ENCODE assay signal across 9 cellular contexts in the genomic region with DNA sequence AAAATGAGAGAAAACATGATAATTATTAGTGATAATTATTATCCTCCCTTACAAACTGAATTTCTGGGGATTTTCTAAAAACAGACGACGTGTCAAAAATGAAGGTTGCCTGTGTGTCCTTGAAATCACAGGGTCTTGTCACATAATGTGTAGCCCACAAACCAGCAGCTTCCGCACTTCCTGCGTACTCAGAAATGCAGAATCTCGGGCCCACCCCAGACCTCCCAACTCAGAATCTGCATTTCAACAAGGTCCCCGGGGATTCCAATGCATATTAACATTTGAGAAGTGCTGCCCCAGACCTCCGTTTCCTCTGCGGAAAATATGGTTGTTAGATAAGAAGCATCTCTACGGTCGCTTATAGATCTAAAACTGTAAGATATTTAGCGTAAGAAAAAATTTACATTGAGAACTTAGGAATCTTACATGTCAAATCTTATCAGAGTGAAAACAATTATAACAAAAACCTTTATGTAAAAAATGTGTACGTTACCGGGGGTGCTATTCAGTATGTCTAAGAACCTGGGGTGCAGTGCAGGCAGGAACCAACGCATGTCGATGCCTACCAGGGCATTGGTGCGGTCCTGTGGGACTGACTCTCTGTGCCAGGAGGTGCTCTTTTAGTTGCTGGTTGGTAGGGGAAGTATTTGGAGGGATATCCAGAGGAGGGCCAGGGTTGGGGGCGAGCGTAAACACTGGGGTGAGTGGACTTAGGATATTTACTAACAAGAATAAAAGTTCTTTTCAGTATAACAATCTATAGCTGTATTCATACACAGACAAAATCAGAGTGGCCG. TPM values are rescaled to one million over a fixed set of nuclear protein-coding genes. Genes with fewer than 3 reads are reported as not detected.
A peak's percentile ranks its signal among the peaks of the same experiment; 100 is the strongest.
DNase-seq lines count a peak whose midpoint lies in the region; ATAC-seq, FAIRE-seq and TF ChIP-seq lines count a peak whose summit lies in the region.
"Had no signal": no experiment of that assay in that cellular context is flagged by ENCODE, and none has a peak within 500 bp of the region (broad histone marks: within the 10 kb centered on the region; RNA-seq: fewer than 3 reads in every experiment).

No MANE protein-coding gene starts in this region.

- dilution Hi-C loops in keratinocyte (cut with MboI; ENCODE audit: extremely low pct_ligation_motif_present, low sequenced_read_pairs): no loop called here

- no peak for TF ChIP-seq CTCF in keratinocyte (optimal IDR thresholded peaks at IDR 0.05 in 1 of 3, IDR thresholded peaks at IDR 0.05 in 1 of 3, conservative IDR thresholded peaks at IDR 0.05 in 1 of 3; ENCODE audit: extremely low read depth in 1 of 3, insufficient read depth in 2 of 3, low read length in 3 of 3)

- H3K9me3 Mint-ChIP-seq in activated T-helper 2 cell treated with anti-CD3 and anti-CD28 coated beads, Interferon-gamma antibody, Interleukin-2, Interleukin-4, amounts not matched to agents 10 μg/mL and 5 μg/mL and 100 μg/mL, durations not matched to agents 14 hours and 24 hours and 36 hours: no peaks in the 10 kb centered on the region

- H3K36me3 Mint-ChIP-seq in activated T-helper 2 cell treated with anti-CD3 and anti-CD28 coated beads, Interferon-gamma antibody, Interleukin-2, Interleukin-4, amounts not matched to agents 10 μg/mL and 5 μg/mL and 100 μg/mL, durations not matched to agents 14 hours and 24 hours and 36 hours (ENCODE audit: low read depth): no peaks in the 10 kb centered on the region

- H3K36me3 ChIP-seq in keratinocyte (ENCODE audit: control insufficient read depth in 2 of 2, extremely low read depth in 1 of 2, insufficient read depth in 2 of 2, low read length in 2 of 2) (no peaks in the 10 kb centered on the region), HAP-1 (replicated peaks) (no peaks in the 10 kb centered on the region)
- no peaks in the 10 kb centered on the region for H3K36me3 ChIP-seq in effector memory CD4-positive, alpha-beta T cell (ENCODE audit: control insufficient read depth, insufficient read depth, low read length)

- H3K4me3 Mint-ChIP-seq in activated T-helper 2 cell treated with anti-CD3 and anti-CD28 coated beads, Interferon-gamma antibody, Interleukin-2, Interleukin-4, amounts not matched to agents 10 μg/mL and 5 μg/mL and 100 μg/mL, durations not matched to agents 14 hours and 24 hours and 36 hours (ENCODE audit: low read depth): peak overlapping the region; percentile 72

- H3K4me3 ChIP-seq in keratinocyte (ENCODE audit: control insufficient read depth in 2 of 3, extremely low read depth in 1 of 3, insufficient read depth in 2 of 3, low read depth in 1 of 3, low read length in 3 of 3) (peak overlapping the region in 1 of 3 experiments; percentile 23), HAP-1 (no peak overlapping the region)
- no peak overlapping the region for H3K4me3 ChIP-seq in effector memory CD4-positive, alpha-beta T cell (ENCODE audit: insufficient read depth, low read depth, low read length, poor library complexity, severe bottlenecking)

- H3K4me1 Mint-ChIP-seq in activated T-helper 2 cell treated with anti-CD3 and anti-CD28 coated beads, Interferon-gamma antibody, Interleukin-2, Interleukin-4, amounts not matched to agents 10 μg/mL and 5 μg/mL and 100 μg/mL, durations not matched to agents 14 hours and 24 hours and 36 hours (ENCODE audit: low read depth): peaks cover 42% of the 10 kb centered on the region

- H3K79me2 ChIP-seq in keratinocyte (ENCODE audit: control insufficient read depth, insufficient read depth, low read length): no peaks in the 10 kb centered on the region

- no peaks in the 10 kb centered on the region for H3K9me1 ChIP-seq in keratinocyte (ENCODE audit: control insufficient read depth, extremely low read depth, insufficient read depth, low read length)

- TF ChIP-seq POLR2A in GM18505 (IDR thresholded peaks at IDR 0.05; ENCODE audit: borderline replicate concordance, extremely low read depth, insufficient read depth, insufficient read length): no peak

- intact Hi-C loops in activated T-helper 2 cell treated with anti-CD3 and anti-CD28 coated beads, Interferon-gamma antibody, Interleukin-2, Interleukin-4, amounts not matched to agents 10 μg/mL and 5 μg/mL and 100 μg/mL, durations not matched to agents 14 hours and 24 hours and 36 hours (cut with micrococcal nuclease): loop anchor here (1.0 to 5.0 kb wide), 5 partner anchors 14 to 321 kb away; partner anchors contain the start of gene SOS1

- peak overlapping the region; percentile 46 for H3K27ac Mint-ChIP-seq in activated T-helper 2 cell treated with anti-CD3 and anti-CD28 coated beads, Interferon-gamma antibody, Interleukin-2, Interleukin-4, amounts not matched to agents 10 μg/mL and 5 μg/mL and 100 μg/mL, durations not matched to agents 14 hours and 24 hours and 36 hours

- H3K9me3 ChIP-seq in keratinocyte (ENCODE audit: control insufficient read depth, low read depth, low read length) (no peaks in the 10 kb centered on the region), HAP-1 (no peaks in the 10 kb centered on the region)
- H3K9me3 ChIP-seq in effector memory CD4-positive, alpha-beta T cell (ENCODE audit: control insufficient read depth, low read length): no peaks in the 10 kb centered on the region

- H3K4me2 ChIP-seq in keratinocyte (ENCODE audit: control insufficient read depth, extremely low read depth, insufficient read depth, low read depth, low read length): peak overlapping the region; percentile 51

- DNase-seq in activated T-helper 2 cell treated with anti-CD3 and anti-CD28 coated beads, Interferon-gamma antibody, Interleukin-2, Interleukin-4, amounts not matched to agents 10 μg/mL and 5 μg/mL and 100 μg/mL, durations not matched to agents 14 hours and 24 hours and 36 hours (ENCODE audit: low spot score): no peak
- DNase-seq in keratinocyte (ENCODE audit: low read depth, low spot score): no peak
- DNase-seq in NCI-H526 treated with DMSO at 0.1 percent for 48 hours (lab: John Stamatoyannopoulos, UW): no peak
- no peak for DNase-seq in NCI-H345 treated with DMSO at 0.1 percent for 48 hours (lab: John Stamatoyannopoulos, UW; ENCODE audit: unreplicated experiment)
- no peak for DNase-seq in effector memory CD4-positive, alpha-beta T cell
- DNase-seq in HAP-1 (ENCODE audit: low spot score in 2 of 2): no peak

- H3K9ac ChIP-seq in keratinocyte (ENCODE audit: control insufficient read depth, extremely low read depth, insufficient read depth, low read length): no peak overlapping the region

- H3K4me1 ChIP-seq in keratinocyte (ENCODE audit: control insufficient read depth, extremely low read depth, insufficient read depth, low read length) (no peaks in the 10 kb centered on the region), HAP-1 (peaks cover 21% of the 10 kb centered on the region)
- H3K4me1 ChIP-seq in effector memory CD4-positive, alpha-beta T cell (ENCODE audit: control insufficient read depth, insufficient read depth, low read length, poor library complexity, severe bottlenecking): no peaks in the 10 kb centered on the region

- FAIRE-seq in keratinocyte (lab: Jason Lieb, UNC): no peak

- no peaks in the 10 kb centered on the region for H3K27me3 ChIP-seq in keratinocyte (ENCODE audit: control insufficient read depth, extremely low read depth, insufficient read depth, low read length)
- H3K27me3 ChIP-seq in effector memory CD4-positive, alpha-beta T cell (replicated peaks; ENCODE audit: control insufficient read depth, insufficient read depth, low read length, poor library complexity, severe bottlenecking): no peaks in the 10 kb centered on the region
- no peaks in the 10 kb centered on the region for H3K27me3 ChIP-seq in HAP-1 (ENCODE audit: low read depth)

- H2AFZ ChIP-seq in keratinocyte (ENCODE audit: control insufficient read depth, low read length): peak overlapping the region; percentile 36

- H3K27me3 Mint-ChIP-seq in activated T-helper 2 cell treated with anti-CD3 and anti-CD28 coated beads, Interferon-gamma antibody, Interleukin-2, Interleukin-4, amounts not matched to agents 10 μg/mL and 5 μg/mL and 100 μg/mL, durations not matched to agents 14 hours and 24 hours and 36 hours (ENCODE audit: low read depth): no peaks in the 10 kb centered on the region

- in situ Hi-C loops in HAP-1 (cut with MboI; ENCODE audit: low sequenced_read_pairs): loop anchor here (5.0 kb wide), 1 partner anchor 281 kb away; no protein-coding TSS in a partner anchor

- H3K27ac ChIP-seq in keratinocyte (ENCODE audit: control insufficient read depth, insufficient read depth, low read length): no peak overlapping the region
- no peak overlapping the region for H3K27ac ChIP-seq in effector memory CD4-positive, alpha-beta T cell (ENCODE audit: insufficient read depth, low read length, poor library complexity, severe bottlenecking)

- H4K20me1 ChIP-seq in keratinocyte (ENCODE audit: control insufficient read depth, extremely low read depth, insufficient read depth, low read length): no peaks in the 10 kb centered on the region

- ATAC-seq in GM18505 (IDR thresholded peaks at IDR 0.05; ENCODE audit: unreplicated experiment) (peak; percentile 35), HG03066 (IDR thresholded peaks at IDR 0.05; ENCODE audit: low read depth, unreplicated experiment) (peak; percentile 32)

RNA-seq across cellular contexts. Expression of gene CDKL4, which starts 15.2 kb away (rescaled TPM):
- total RNA-seq in activated T-helper 2 cell treated with anti-CD3 and anti-CD28 coated beads, Interferon-gamma antibody, Interleukin-2, Interleukin-4, amounts not matched to agents 10 μg/mL and 5 μg/mL and 100 μg/mL, durations not matched to agents 14 hours and 24 hours and 36 hours: 0.11 and 1.3 TPM in 2 replicates
- not detected in 3 replicates for polyA plus RNA-seq in keratinocyte
- polyA plus RNA-seq in keratinocyte (2011; ENCODE audit: low read depth): 1.1 TPM
- not detected in 2 replicates for polyA plus RNA-seq in keratinocyte (2011; cell fraction: cytosol; rRNA removed)
- polyA plus RNA-seq in keratinocyte (2011; cell fraction: nucleus; rRNA removed): 0.10 and 0.40 TPM in 2 replicates
- polyA plus RNA-seq in keratinocyte (2012; ENCODE audit: low replicate concordance): 0.62 TPM in 1 of 2 replicates, not detected in the other
- polyA minus RNA-seq in keratinocyte: not detected in 3 replicates
- polyA minus RNA-seq in keratinocyte (2011; cell fraction: cytosol; rRNA and poly(A)+ RNA removed): not detected
- 0.93 TPM in 1 of 2 replicates, not detected in the other for polyA minus RNA-seq in keratinocyte (2011; cell fraction: nucleus; rRNA and poly(A)+ RNA removed)
- total RNA-seq: glomerular endothelial cell had no signal
